Comparison of ENCODE assay signal across 2 cellular contexts in the genomic region with DNA sequence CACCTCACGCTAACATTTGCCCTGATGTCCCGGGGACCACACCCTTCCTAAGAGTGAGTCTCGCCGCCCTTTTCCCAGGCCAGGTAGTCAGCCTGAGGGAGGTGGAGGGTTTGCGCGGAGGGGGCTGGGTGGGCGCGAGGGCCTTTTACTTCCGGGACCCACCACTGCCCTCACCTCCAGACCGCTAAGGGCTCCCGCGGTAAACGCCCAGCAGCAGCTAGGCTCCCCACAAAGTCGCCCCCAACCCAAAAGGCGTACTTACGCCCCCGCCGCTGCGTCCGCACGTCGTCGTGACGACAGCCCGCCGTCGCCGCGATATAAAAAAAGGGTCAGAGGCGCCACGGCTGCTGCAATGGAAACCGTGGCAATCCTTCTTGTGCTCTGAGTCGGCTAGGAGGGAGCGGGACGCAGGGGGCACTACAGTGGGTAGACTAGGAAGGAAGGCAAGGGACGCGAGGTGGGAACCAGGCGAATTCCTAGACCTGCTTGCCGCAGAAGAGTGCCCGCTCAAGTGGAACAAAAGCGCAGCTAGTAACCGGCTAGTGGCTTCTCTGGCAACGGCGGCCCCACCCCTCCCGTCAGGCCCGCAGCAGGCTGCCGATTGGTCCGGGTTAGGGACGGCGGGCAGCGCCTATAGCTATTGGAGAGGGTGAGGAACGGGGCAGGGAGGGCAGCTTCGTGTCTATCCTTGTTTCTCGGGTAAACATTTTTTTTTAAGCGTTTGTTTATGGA.
TF ChIP-seq lines count a peak whose summit lies in the region.

A gene with protein sequence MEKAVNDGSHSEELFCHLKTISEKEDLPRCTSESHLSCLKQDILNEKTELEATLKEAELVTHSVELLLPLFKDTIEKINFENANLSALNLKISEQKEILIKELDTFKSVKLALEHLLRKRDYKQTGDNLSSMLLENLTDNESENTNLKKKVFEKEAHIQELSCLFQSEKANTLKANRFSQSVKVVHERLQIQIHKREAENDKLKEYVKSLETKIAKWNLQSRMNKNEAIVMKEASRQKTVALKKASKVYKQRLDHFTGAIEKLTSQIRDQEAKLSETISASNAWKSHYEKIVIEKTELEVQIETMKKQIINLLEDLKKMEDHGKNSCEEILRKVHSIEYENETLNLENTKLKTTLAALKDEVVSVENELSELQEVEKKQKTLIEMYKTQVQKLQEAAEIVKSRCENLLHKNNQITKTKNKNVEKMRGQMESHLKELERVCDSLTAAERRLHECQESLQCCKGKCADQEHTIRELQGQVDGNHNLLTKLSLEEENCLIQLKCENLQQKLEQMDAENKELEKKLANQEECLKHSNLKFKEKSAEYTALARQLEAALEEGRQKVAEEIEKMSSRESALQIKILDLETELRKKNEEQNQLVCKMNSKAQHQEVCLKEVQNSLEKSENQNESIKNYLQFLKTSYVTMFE (minus strand): TSS at position 553 of the 732 bp plus-strand sequence. CDS start 9,296 bp downstream, outside the sequence.

TF ChIP-seq in IMR-90, 13 proteins besides CTCF, POLR2A, EP300 and RAD21:
- TF ChIP-seq NFE2L2 (IDR thresholded peaks at IDR 0.05; ENCODE audit: low read depth, low read length) = no peak
- TF ChIP-seq MAZ (IDR thresholded peaks at IDR 0.05; ENCODE audit: borderline replicate concordance, low read depth, low read length) = 0 out of 2 replicates have a peak, but pooled peaks have one; percentile 4
- TF ChIP-seq MXI1 (IDR thresholded peaks at IDR 0.05; ENCODE audit: borderline replicate concordance, low read depth, low read length) = peak; percentile 73; the same call in 1 of the 2 replicates

TF ChIP-seq in endothelial cell of umbilical vein, 7 proteins besides CTCF, POLR2A, EP300 and RAD21:
- TF ChIP-seq JUN (IDR thresholded peaks at IDR 0.05; ENCODE audit: borderline replicate concordance, insufficient read depth, insufficient read length, low read depth) (no peak), POLR2AphosphoS5 (IDR thresholded peaks at IDR 0.05; ENCODE audit: insufficient read depth, low read depth, low read length) (peak; percentile 55)
